8 cellular contexts compared by ENCODE assay signal in genomic region chr10:72048450-72049124, GRCh38. TPM values are rescaled to one million over a fixed set of nuclear protein-coding genes. Genes with fewer than 3 reads are reported as not detected.
DNase-seq lines count a peak whose midpoint lies in the region; ATAC-seq, FAIRE-seq and TF ChIP-seq lines count a peak whose summit lies in the region.

No MANE protein-coding gene starts in this region.

- WGBS in right lobe of liver (ENCODE audit: insufficient coverage, low coverage, low lambda C conversion rate, missing lambda C conversion rate): 26% methylated on average over 12 of the region's 12 CpGs

- peak; percentile 98 to 100 (median 100) for TF ChIP-seq CTCF in right lobe of liver (IDR thresholded peaks at IDR 0.05)

- peak; percentile 98 to 99 (median 98) for ATAC-seq in right lobe of liver
- no peak for ATAC-seq in HG03460 (IDR thresholded peaks at IDR 0.05; ENCODE audit: unreplicated experiment)

- peak; percentile 78 for DNase-seq in GM12891 (ENCODE audit: insufficient read length, low spot score)
- DNase-seq in HS-27A (ENCODE audit: low read depth): peak; percentile 54
- peak; percentile 82 for DNase-seq in NCI-H82 treated with DMSO at 0.1 percent for 48 hours (lab: John Stamatoyannopoulos, UW; ENCODE audit: unreplicated experiment)
- peak; percentile 91 to 92 for DNase-seq in activated CD4-positive, alpha-beta T cell treated with anti-CD3 and anti-CD28 coated beads, Interleukin-2, amount 50 U/mL, for 4 hours
- peak; percentile 95 for DNase-seq in dermis blood vessel endothelial cell
- DNase-seq in right lobe of liver: peak; percentile 83 to 92 (median 88)
- peak; percentile 82 to 93 (median 92) for DNase-seq in stimulated activated CD4-positive, alpha-beta T cell treated with anti-CD3 and anti-CD28 coated beads, TNF-alpha, amount 100 ng/mL, for 24 hours (ENCODE audit: low read depth in 3 of 3)

- H3K36me3 ChIP-seq in right lobe of liver: no peaks in the 10 kb centered on the region

- H3K4me3 ChIP-seq in right lobe of liver: no peak overlapping the region

- no peaks in the 10 kb centered on the region for H3K9me3 ChIP-seq in right lobe of liver

- no peaks in the 10 kb centered on the region for H3K27me3 ChIP-seq in right lobe of liver

- FAIRE-seq in GM12891 (lab: Jason Lieb, UNC): peak; percentile 94

- H3K27ac ChIP-seq in right lobe of liver: no peak overlapping the region

- intact Hi-C loops in right lobe of liver (cut with DNase I): loop anchor here in 1 of 2 donors (10.0 kb wide), 1 partner anchor 154 kb away; no protein-coding TSS in a partner anchor

- peaks cover 0 to 3% (median 0%) of the 10 kb centered on the region in 4 donors for H3K4me1 ChIP-seq in right lobe of liver

- no peak for TF ChIP-seq POLR2A in GM12891 (IDR thresholded peaks at IDR 0.05; ENCODE audit: low read depth, low read length)
- TF ChIP-seq POLR2A in right lobe of liver (IDR thresholded peaks at IDR 0.05): no peak

TF ChIP-seq in GM12891, 5 proteins besides CTCF, POLR2A, EP300 and RAD21:
- TF ChIP-seq SPI1 (IDR thresholded peaks at IDR 0.05; ENCODE audit: low read depth, low read length) (no peak), PAX5 (IDR thresholded peaks at IDR 0.05; ENCODE audit: insufficient read depth, low read length, severe bottlenecking) (no peak), TAF1 (IDR thresholded peaks at IDR 0.05; ENCODE audit: low read depth, low read length) (no peak), POLR2AphosphoS5 (IDR thresholded peaks at IDR 0.05; ENCODE audit: low read depth, low read length) (no peak), POU2F2 (IDR thresholded peaks at IDR 0.05; ENCODE audit: low read depth, low read length) (no peak)
TF ChIP-seq in GM12891: peak in this region for 0.

RNA-seq across cellular contexts. Expression of gene SPOCK2, which starts 39.8 kb away (rescaled TPM):
- 2.3 TPM for polyA plus RNA-seq in GM12891 (2012; ENCODE audit: low read depth, missing spikeins)
- total RNA-seq in dermis blood vessel endothelial cell (3.5 and 6.6 TPM in 2 replicates), right lobe of liver (1 to 10 TPM in 4 of 6 experiments, under 1 TPM in 2; 0.72 to 3.0 (median 1.2) TPM)
